9 cellular contexts compared by ENCODE assay signal in genomic region chr1:226135059-226135651, GRCh38. TPM values are rescaled to one million over a fixed set of nuclear protein-coding genes. Genes with fewer than 3 reads are reported as not detected.
A peak's percentile ranks its signal among the peaks of the same experiment; 100 is the strongest.
DNase-seq lines count a peak whose midpoint lies in the region; TF ChIP-seq lines count a peak whose summit lies in the region.
"Had no signal": no experiment of that assay in that cellular context is flagged by ENCODE, and none has a peak within 500 bp of the region (broad histone marks: within the 10 kb centered on the region; RNA-seq: fewer than 3 reads in every experiment).

No MANE protein-coding gene starts in this region.

- no peak for TF ChIP-seq POLR2A in testis (IDR thresholded peaks at IDR 0.05)

- H3K27me3 ChIP-seq in iPS-20b (ENCODE audit: insufficient read depth, low read length) (no peaks in the 10 kb centered on the region), testis (no peaks in the 10 kb centered on the region)

- H3K9me3 ChIP-seq in iPS-20b (ENCODE audit: insufficient read depth, low read depth, low read length) (no peaks in the 10 kb centered on the region), testis (no peaks in the 10 kb centered on the region)

- H3K9ac ChIP-seq in iPS-20b (ENCODE audit: low read depth, low read length) = peak overlapping the region; percentile 25; the same call in 1 of the 2 replicates

- H3K27ac ChIP-seq in VCaP (peak overlapping the region; percentile 93), iPS-20b (ENCODE audit: low read length) (no peak overlapping the region), testis (no peak overlapping the region)

- intact Hi-C loops in testis (cut with DNase I; ENCODE audit: low total_unique reads) = loop anchor here (10.0 kb wide), 1 partner anchor 60 kb away; no protein-coding TSS in a partner anchor

- WGBS in testis, 2 donors = 37 to 41% methylated on average over 17 to 21 of the region's 21 CpGs

- peak; percentile 97 for DNase-seq in NCI-H1092 treated with DMSO at 0.1 percent for 48 hours (lab: John Stamatoyannopoulos, UW)
- DNase-seq in testis = peak; percentile 68
- DNase-seq in NCI-H1048 (lab: John Stamatoyannopoulos, UW) = no peak
- no peak for DNase-seq in NCI-H2171 treated with DMSO at 0.1 percent for 48 hours (lab: John Stamatoyannopoulos, UW)
- DNase-seq in activated CD4-positive, alpha-beta T cell treated with anti-CD3 and anti-CD28 coated beads for 1 hour = no peak
- DNase-seq: activated CD4-positive, alpha-beta memory T cell treated with anti-CD3 and anti-CD28 coated beads, Interleukin-2, amount 10 ng/mL, durations not matched to agents 7 days and 5 days; NCI-H187 treated with DMSO at 0.1 percent for 48 hours had no signal

- TF ChIP-seq CTCF in VCaP (conservative IDR thresholded peaks at IDR 0.05) = no peak
- no peak for TF ChIP-seq CTCF in testis (IDR thresholded peaks at IDR 0.05)

- H3K4me3 ChIP-seq in iPS-20b (ENCODE audit: low read length) (no peak overlapping the region), testis (no peak overlapping the region)

- H3K4me1 ChIP-seq in iPS-20b (ENCODE audit: insufficient read depth, low read length) = peaks cover 10% of the 10 kb centered on the region; the same call in 1 of the 2 replicates
- H3K4me1 ChIP-seq in testis = peaks cover 12% of the 10 kb centered on the region

- H3K36me3 ChIP-seq in iPS-20b (ENCODE audit: insufficient read depth, low read depth, low read length) = no peaks in the 10 kb centered on the region
- H3K36me3 ChIP-seq in testis (ENCODE audit: low read depth, missing control alignments) = no peaks in the 10 kb centered on the region

RNA-seq across cellular contexts. Expression of gene ACBD3, which starts 51.4 kb away (rescaled TPM):
- total RNA-seq in testis = 10 to 100 TPM; 50.6 to 57.9 TPM
- polyA plus RNA-seq in testis (ENCODE audit: insufficient read depth, low read depth, low replicate concordance) = 32.9 TPM

Comparison
In these comparisons a context has a peak if more than half of its experiments do, and no peak if none do; other contexts are left out.
1. DNase-seq: peak in NCI-H1092 treated with DMSO at 0.1 percent for 48 hours (single experiment) and testis (single experiment); none in NCI-H1048 (single experiment), NCI-H2171 treated with DMSO at 0.1 percent for 48 hours (single experiment) and activated CD4-positive, alpha-beta T cell treated with anti-CD3 and anti-CD28 coated beads for 1 hour (single experiment).